13 cellular contexts compared by ENCODE assay signal in genomic region chr16:53415504-53415903, GRCh38. TPM values are rescaled to one million over a fixed set of nuclear protein-coding genes. Genes with fewer than 3 reads are reported as not detected.
DNase-seq lines count a peak whose midpoint lies in the region; ATAC-seq and TF ChIP-seq lines count a peak whose summit lies in the region.
"Had no signal": no experiment of that assay in that cellular context is flagged by ENCODE, and none has a peak within 500 bp of the region (broad histone marks: within the 10 kb centered on the region; RNA-seq: fewer than 3 reads in every experiment).

No MANE protein-coding gene starts in this region.

- H3K9me3 ChIP-seq in HUES48 (ENCODE audit: control insufficient read depth, insufficient read depth, low read length) (no peaks in the 10 kb centered on the region), ascending aorta (no peaks in the 10 kb centered on the region)
- H3K9me3 ChIP-seq: psoas muscle had no signal

- H3K36me3 ChIP-seq in HUES48 (ENCODE audit: control insufficient read depth, insufficient read depth, low read length) (no peaks in the 10 kb centered on the region), ascending aorta (no peaks in the 10 kb centered on the region)

- H3K27me3 ChIP-seq in HUES48 (ENCODE audit: control insufficient read depth, insufficient read depth, low read length) (no peaks in the 10 kb centered on the region), ascending aorta (no peaks in the 10 kb centered on the region)

- H3K27ac ChIP-seq in HUES48 (ENCODE audit: low read depth, low read length): peak overlapping the region; percentile 12
- no peak overlapping the region for H3K27ac ChIP-seq in ascending aorta
- H3K27ac ChIP-seq: KMS-11, psoas muscle had no signal

- peak; percentile 66 for ATAC-seq in left lobe of liver
- ATAC-seq: effector memory CD8-positive, alpha-beta T cell; psoas muscle had no signal

- H3K4me1 ChIP-seq in HUES48 (ENCODE audit: control insufficient read depth, insufficient read depth, low read length) (peaks cover 6% of the 10 kb centered on the region), ascending aorta (no peaks in the 10 kb centered on the region)
- H3K4me1 ChIP-seq: psoas muscle had no signal

- H3K9ac ChIP-seq in HUES48 (ENCODE audit: low read depth, low read length): no peak overlapping the region
- H3K9ac ChIP-seq: KMS-11 had no signal

- intact Hi-C loops in ascending aorta (cut with DNase I) (no loop called here), head of caudate nucleus (cut with DNase I) (no loop called here)

- peak; percentile 31 for DNase-seq in Daoy (ENCODE audit: low read depth)
- peak; percentile 20 for DNase-seq in SHP77 treated with DMSO at 0.1 percent for 48 hours (lab: John Stamatoyannopoulos, UW)
- no peak for DNase-seq in left lobe of liver (ENCODE audit: low spot score)
- DNase-seq in ascending aorta (ENCODE audit: low spot score in 2 of 2): no peak
- DNase-seq in stimulated activated CD4-positive, alpha-beta T cell treated with anti-CD3 and anti-CD28 coated beads, Interleukin-12 subunit alpha, Interleukin-12 subunit beta, amount 100 ng/mL, for 4 hours: no peak
- DNase-seq in amniotic stem cell (lab: John Stamatoyannopoulos, UW): no peak
- no peak for DNase-seq in head of caudate nucleus
- DNase-seq: activated CD4-positive, alpha-beta T cell treated with anti-CD3 and anti-CD28 coated beads, Interleukin-2, amount 50 U/mL, for 1 hour; activated naive CD8-positive, alpha-beta T cell treated with anti-CD3 and anti-CD28 coated beads, Interleukin-2, amount 10 ng/mL, durations not matched to agents 7 days and 5 days; effector memory CD8-positive, alpha-beta T cell; psoas muscle had no signal

- TF ChIP-seq CTCF in ascending aorta (IDR thresholded peaks at IDR 0.05): no peak

- H3K4me3 ChIP-seq in HUES48 (ENCODE audit: low read depth, low read length): no peak overlapping the region
- no peak overlapping the region for H3K4me3 ChIP-seq in ascending aorta
- H3K4me3 ChIP-seq: psoas muscle had no signal

RNA-seq across cellular contexts. Expression of gene RBL2, which starts 18.8 kb away (rescaled TPM):
- total RNA-seq in Daoy (2014; rRNA removed; shearing (Covaris generic)): 13.8 and 16.0 TPM in 2 replicates
- total RNA-seq in left lobe of liver: 46.6 TPM
- 64.3 TPM for total RNA-seq in ascending aorta

Comparison
In these comparisons a context has a peak if more than half of its experiments do, and no peak if none do; other contexts are left out.
1. DNase-seq: peak in Daoy (single experiment) and SHP77 treated with DMSO at 0.1 percent for 48 hours (single experiment); none in left lobe of liver (single experiment), ascending aorta (0 of 2), stimulated activated CD4-positive, alpha-beta T cell treated with anti-CD3 and anti-CD28 coated beads, Interleukin-12 subunit alpha, Interleukin-12 subunit beta, amount 100 ng/mL, for 4 hours (single experiment), amniotic stem cell (single experiment) and head of caudate nucleus (0 of 42).